9 cellular contexts compared by ENCODE assay signal in the genomic region with DNA sequence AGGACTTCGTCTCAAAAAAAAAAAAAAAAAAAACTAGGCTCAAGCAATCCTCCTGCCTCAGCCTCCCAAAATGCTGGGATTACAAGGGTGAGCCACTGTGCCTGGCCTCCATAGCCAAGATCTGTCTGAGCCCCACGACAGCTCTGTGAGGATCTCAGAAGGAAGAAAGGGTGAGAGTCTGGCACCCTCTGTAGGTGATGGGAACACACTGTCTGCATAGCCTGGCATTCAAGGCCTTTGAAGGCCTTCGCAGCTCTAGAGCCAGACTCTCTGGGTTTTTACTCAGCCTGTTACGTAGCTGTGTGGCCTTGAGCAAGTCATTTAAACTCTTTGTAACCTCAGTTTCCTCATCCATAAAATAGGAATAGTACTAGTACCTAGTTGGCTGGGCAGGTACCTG. TPM values are rescaled to one million over a fixed set of nuclear protein-coding genes. Genes with fewer than 3 reads are reported as not detected.
A peak's percentile ranks its signal among the peaks of the same experiment; 100 is the strongest.
DNase-seq lines count a peak whose midpoint lies in the region; ATAC-seq, FAIRE-seq and TF ChIP-seq lines count a peak whose summit lies in the region.
"Had no signal": no experiment of that assay in that cellular context is flagged by ENCODE, and none has a peak within 500 bp of the region (broad histone marks: within the 10 kb centered on the region; RNA-seq: fewer than 3 reads in every experiment).

No MANE protein-coding gene starts in this region.

- FAIRE-seq in bronchial epithelial cell (lab: Jason Lieb, UNC): no peak

- H3K9me2 ChIP-seq in DOHH2 (replicated peaks; ENCODE audit: control insufficient read depth, low read length): no peaks in the 10 kb centered on the region

- H3K9me3 ChIP-seq in DOHH2 (ENCODE audit: control insufficient read depth, insufficient read depth, low read length): no peaks in the 10 kb centered on the region

- no peaks in the 10 kb centered on the region for H4K20me1 ChIP-seq in DOHH2 (ENCODE audit: control insufficient read depth, insufficient read depth, low read depth, low read length)

- H3K4me3 ChIP-seq in DOHH2 (ENCODE audit: low read length) (no peak overlapping the region), bronchial epithelial cell (ENCODE audit: low read depth, low read length) (no peak overlapping the region)

- peaks cover 0 to 16% (median 2%) of the 10 kb centered on the region in 4 donors for H3K4me1 Mint-ChIP-seq in naive thymus-derived CD8-positive, alpha-beta T cell

- no peak overlapping the region for H3K4me2 ChIP-seq in DOHH2 (ENCODE audit: low read length)

- H3K79me2 ChIP-seq in DOHH2 (ENCODE audit: control insufficient read depth, low read length): no peaks in the 10 kb centered on the region

- no peaks in the 10 kb centered on the region for H3K27me3 Mint-ChIP-seq in naive thymus-derived CD8-positive, alpha-beta T cell

- no peaks in the 10 kb centered on the region for H3K27me3 ChIP-seq in DOHH2 (ENCODE audit: control insufficient read depth, low read length)
- no peaks in the 10 kb centered on the region for H3K27me3 ChIP-seq in bronchial epithelial cell (ENCODE audit: control insufficient read depth, insufficient read depth, low read length)

- H3K4me3 Mint-ChIP-seq in naive thymus-derived CD8-positive, alpha-beta T cell: no peak overlapping the region
- H3K4me3 Mint-ChIP-seq: T-helper 1 cell treated with Interleukin-12 subunit alpha and Interleukin-12 subunit beta and Interleukin-4 antibody, amounts not matched to agents 30 μg/mL and 1 μg/mL, for 36 hours had no signal

- H3K36me3 Mint-ChIP-seq in naive thymus-derived CD8-positive, alpha-beta T cell: no peaks in the 10 kb centered on the region

- peak overlapping the region in 9 of 10 donors; percentile 15 to 82 (median 73) for H3K27ac Mint-ChIP-seq in naive thymus-derived CD8-positive, alpha-beta T cell
- H3K27ac Mint-ChIP-seq: T-helper 1 cell treated with Interleukin-12 subunit alpha and Interleukin-12 subunit beta and Interleukin-4 antibody, amounts not matched to agents 30 μg/mL and 1 μg/mL, for 36 hours had no signal

- DNase-seq in T-helper 9 cell (peak; percentile 39), bronchial epithelial cell (ENCODE audit: low read depth) (peak; percentile 49)
- peak; percentile 12 to 83 (median 66) for DNase-seq in naive thymus-derived CD8-positive, alpha-beta T cell

- H3F3A ChIP-seq in DOHH2 (ENCODE audit: control insufficient read depth, insufficient read depth): no peaks in the 10 kb centered on the region

- POLR2A ChIA-PET in naive thymus-derived CD8-positive, alpha-beta T cell (lab: Charles Lee): interaction anchor here (0.6 to 4.6 kb wide), 13 partner anchors 9 to 80 kb away, joined by 3 to 34 read pairs (median 6); no protein-coding TSS in a partner anchor

- peaks cover 6% of the 10 kb centered on the region for H3K4me1 ChIP-seq in DOHH2 (ENCODE audit: control insufficient read depth, low read length)

- TF ChIP-seq CTCF in DOHH2 (IDR thresholded peaks at IDR 0.05; ENCODE audit: low read depth, low read length, poor library complexity, severe bottlenecking) (peak; percentile 53), bronchial epithelial cell (IDR thresholded peaks at IDR 0.05; ENCODE audit: insufficient read depth, low read length, severe bottlenecking) (peak; percentile 71)

- no peaks in the 10 kb centered on the region for H3K9me3 Mint-ChIP-seq in naive thymus-derived CD8-positive, alpha-beta T cell
- H3K9me3 Mint-ChIP-seq: T-helper 1 cell treated with Interleukin-12 subunit alpha and Interleukin-12 subunit beta and Interleukin-4 antibody, amounts not matched to agents 30 μg/mL and 1 μg/mL, for 36 hours had no signal

- ATAC-seq in HG02870 (IDR thresholded peaks at IDR 0.05; ENCODE audit: unreplicated experiment) (peak; percentile 51), GM18907 (IDR thresholded peaks at IDR 0.05; ENCODE audit: unreplicated experiment) (no peak), GM18858 (IDR thresholded peaks at IDR 0.05; ENCODE audit: unreplicated experiment) (no peak), GM21367 (IDR thresholded peaks at IDR 0.05; ENCODE audit: unreplicated experiment) (no peak)
- ATAC-seq in naive thymus-derived CD8-positive, alpha-beta T cell: peak; percentile 100

- no peaks in the 10 kb centered on the region for H3K36me3 ChIP-seq in DOHH2 (ENCODE audit: control insufficient read depth, low read length)
- no peaks in the 10 kb centered on the region for H3K36me3 ChIP-seq in bronchial epithelial cell (ENCODE audit: control insufficient read depth, insufficient read depth, low read length)

- H3K27ac ChIP-seq in DOHH2 (ENCODE audit: low read depth, low read length): no peak overlapping the region

RNA-seq across cellular contexts. Expression of a gene that starts 6.3 kb away (rescaled TPM):
- total RNA-seq in bronchial epithelial cell: 84.8 and 87.7 TPM in 2 replicates
- total RNA-seq in naive thymus-derived CD8-positive, alpha-beta T cell: 100 to 1,000 TPM; 445 to 470 TPM
- 100 to 1,000 TPM in 1 of 3 donors, 10 to 100 TPM in 2; 90.2 to 109 (median 96.4) TPM for polyA plus RNA-seq in naive thymus-derived CD8-positive, alpha-beta T cell

Comparison
In these comparisons a context has a peak if more than half of its experiments do, and no peak if none do; other contexts are left out.
1. ATAC-seq: peak in HG02870 (single experiment) and naive thymus-derived CD8-positive, alpha-beta T cell (2 of 2); none in GM18907 (single experiment), GM18858 (single experiment) and GM21367 (single experiment).
2. Peak in every context shown above with its lines, with median percentiles within 50 percentile points of each other: DNase-seq.